In the genomic region with DNA sequence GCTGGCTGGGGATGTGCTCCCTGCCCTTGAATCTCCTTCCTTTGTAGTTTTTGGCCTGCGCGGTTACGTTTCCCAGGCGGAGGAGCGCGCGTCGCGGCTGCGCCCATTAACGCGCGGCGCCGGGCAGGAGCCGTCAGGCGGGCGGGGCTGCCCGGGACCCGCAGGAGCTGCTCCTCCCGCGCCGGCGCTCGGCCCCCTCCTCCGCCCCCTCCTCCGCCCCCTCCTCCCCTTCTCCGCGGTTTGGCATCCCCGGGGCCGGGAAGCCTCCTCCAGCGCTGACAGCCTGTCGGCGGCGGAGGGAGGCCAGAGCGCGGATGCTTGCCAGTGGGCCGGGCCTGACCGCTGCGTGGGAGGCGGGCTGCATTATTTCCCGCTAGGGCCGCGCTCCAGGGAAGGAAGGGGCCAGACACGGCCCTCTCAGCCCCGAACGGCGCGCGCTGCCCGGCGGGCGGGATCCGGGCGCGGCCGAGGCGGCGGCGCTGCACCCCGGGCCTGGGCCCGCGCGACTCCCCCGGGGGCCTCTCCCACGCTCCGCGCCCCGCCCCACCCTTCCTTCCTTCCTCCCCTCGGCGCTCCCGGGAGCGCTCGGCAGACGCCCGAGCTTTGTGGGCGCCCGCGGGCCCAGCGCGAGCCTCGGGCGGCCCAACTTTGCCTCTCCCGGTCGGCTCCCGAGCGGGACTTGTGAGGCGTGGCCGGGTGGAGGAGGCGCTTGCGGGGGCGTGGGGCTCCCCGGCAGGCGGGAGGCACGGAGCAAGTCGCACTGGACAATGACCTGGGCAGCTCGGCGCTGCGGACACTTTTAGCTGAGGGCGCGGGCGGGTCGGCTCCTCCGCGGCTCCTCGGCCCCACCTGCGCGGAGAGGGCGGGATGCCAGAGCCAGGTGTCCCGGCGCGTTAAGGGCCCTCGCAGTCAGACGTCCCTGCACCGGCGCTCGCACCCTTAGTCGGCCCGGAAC, we compare ENCODE assay signal across 8 cellular contexts. TPM values are rescaled to one million over a fixed set of nuclear protein-coding genes. Genes with fewer than 3 reads are reported as not detected.
DNase-seq lines count a peak whose midpoint lies in the region; ATAC-seq, FAIRE-seq and TF ChIP-seq lines count a peak whose summit lies in the region.

DCLK2 (plus strand) TSS at position 405 of the 955 bp plus-strand sequence. CDS start 583 bp downstream, outside the sequence.

- H3K27me3 ChIP-seq in RWPE2 (ENCODE audit: insufficient read depth, poor library complexity, severe bottlenecking), result peaks cover 17% of the 10 kb centered on the region
- H3K27me3 ChIP-seq in skeletal muscle tissue (ENCODE audit: control insufficient read depth in 3 of 3, insufficient read depth in 3 of 3, low read length in 3 of 3), result peaks cover 0 to 8% (median 4%) of the 10 kb centered on the region in 3 donors

- H3K9me3 ChIP-seq in RWPE2 (ENCODE audit: severe bottlenecking) (no peaks in the 10 kb centered on the region), kidney (ENCODE audit: control insufficient read depth in 1 of 2, low read length in 2 of 2) (no peaks in the 10 kb centered on the region), skeletal muscle tissue (ENCODE audit: control insufficient read depth in 3 of 3, low read length in 3 of 3) (no peaks in the 10 kb centered on the region)

- H3K4me3 Mint-ChIP-seq in activated CD4-positive, alpha-beta T cell treated with anti-CD3 and anti-CD28 coated beads, Interleukin-2, amount 10 ng/mL, durations not matched to agents 7 days and 5 days, result peak within 1 kb of the TSS; percentile 57
- peak within 1 kb of the TSS; percentile 85 to 99 (median 88) for H3K4me3 Mint-ChIP-seq in IgD-negative memory B cell

- POLR2A ChIA-PET in activated CD4-positive, alpha-beta T cell treated with anti-CD3 and anti-CD28 coated beads, Interleukin-2, amount 10 ng/mL, durations not matched to agents 7 days and 5 days (lab: Charles Lee), result no interaction called here

- no peaks in the 10 kb centered on the region for H3K9me3 Mint-ChIP-seq in activated CD4-positive, alpha-beta T cell treated with anti-CD3 and anti-CD28 coated beads, Interleukin-2, amount 10 ng/mL, durations not matched to agents 7 days and 5 days
- H3K9me3 Mint-ChIP-seq in IgD-negative memory B cell, result peaks cover 0 to 3% (median 0%) of the 10 kb centered on the region in 3 donors

- H3K4me3 ChIP-seq in RWPE2 (ENCODE audit: severe bottlenecking), result peak within 1 kb of the TSS; percentile 57
- H3K4me3 ChIP-seq in kidney (ENCODE audit: low read length in 2 of 2), result peak within 1 kb of the TSS; percentile 63 to 67
- H3K4me3 ChIP-seq in skeletal muscle tissue (ENCODE audit: low read length in 3 of 3), result peak within 1 kb of the TSS; percentile 45 to 75 (median 69)

- H3K27ac Mint-ChIP-seq in activated CD4-positive, alpha-beta T cell treated with anti-CD3 and anti-CD28 coated beads, Interleukin-2, amount 10 ng/mL, durations not matched to agents 7 days and 5 days, result no peak within 1 kb of the TSS
- H3K27ac Mint-ChIP-seq in IgD-negative memory B cell, result peak within 1 kb of the TSS in 2 of 3 donors; percentile 90 to 93

- no peaks in the 10 kb centered on the region for H3K36me3 ChIP-seq in RWPE2 (ENCODE audit: low read depth)
- no peaks in the 10 kb centered on the region for H3K36me3 ChIP-seq in kidney (ENCODE audit: control insufficient read depth in 1 of 2, insufficient read depth in 2 of 2, low read length in 2 of 2)
- H3K36me3 ChIP-seq in skeletal muscle tissue (ENCODE audit: control insufficient read depth in 3 of 3, insufficient read depth in 3 of 3, low read length in 3 of 3), result no peaks in the 10 kb centered on the region

- ATAC-seq in RWPE2 (ENCODE audit: low read depth), result peak; percentile 68

- H3K36me3 Mint-ChIP-seq in activated CD4-positive, alpha-beta T cell treated with anti-CD3 and anti-CD28 coated beads, Interleukin-2, amount 10 ng/mL, durations not matched to agents 7 days and 5 days (ENCODE audit: low read depth), result no peaks in the 10 kb centered on the region
- no peaks in the 10 kb centered on the region for H3K36me3 Mint-ChIP-seq in IgD-negative memory B cell

- CTCF ChIA-PET in activated CD4-positive, alpha-beta T cell treated with anti-CD3 and anti-CD28 coated beads, Interleukin-2, amount 10 ng/mL, durations not matched to agents 7 days and 5 days (lab: Charles Lee), result no interaction called here

- intact Hi-C loops in kidney (cut with DNase I), result no loop called here

- H3K27ac ChIP-seq in RWPE2 (ENCODE audit: poor library complexity, severe bottlenecking) (no peak within 1 kb of the TSS), cingulate gyrus (ENCODE audit: low read depth, low read length) (peak within 1 kb of the TSS; percentile 79), kidney (ENCODE audit: low read depth in 2 of 2, low read length in 2 of 2) (peak within 1 kb of the TSS; percentile 29 to 44), skeletal muscle tissue (ENCODE audit: low read depth, low read length) (peak within 1 kb of the TSS; percentile 44)

- H3K9ac ChIP-seq in kidney (ENCODE audit: low read length in 2 of 2) (peak within 1 kb of the TSS in 1 of 2 donors; percentile 30), skeletal muscle tissue (ENCODE audit: low read depth in 1 of 3, low read length in 3 of 3) (peak within 1 kb of the TSS; percentile 51 to 70 (median 67))

- H3K27me3 Mint-ChIP-seq in activated CD4-positive, alpha-beta T cell treated with anti-CD3 and anti-CD28 coated beads, Interleukin-2, amount 10 ng/mL, durations not matched to agents 7 days and 5 days, result peaks cover 56% of the 10 kb centered on the region
- peaks cover 23% of the 10 kb centered on the region for H3K27me3 Mint-ChIP-seq in IgD-negative memory B cell

- FAIRE-seq in kidney (lab: Jason Lieb, UNC), result no peak

- no peaks in the 10 kb centered on the region for H3K4me1 Mint-ChIP-seq in activated CD4-positive, alpha-beta T cell treated with anti-CD3 and anti-CD28 coated beads, Interleukin-2, amount 10 ng/mL, durations not matched to agents 7 days and 5 days
- peaks cover 7 to 24% (median 16%) of the 10 kb centered on the region in 3 donors for H3K4me1 Mint-ChIP-seq in IgD-negative memory B cell

- H3K4me1 ChIP-seq in RWPE2 (ENCODE audit: insufficient read depth, poor library complexity, severe bottlenecking) (no peaks in the 10 kb centered on the region), kidney (ENCODE audit: control insufficient read depth in 1 of 2, insufficient read depth in 1 of 2, low read depth in 1 of 2, low read length in 2 of 2) (peaks cover 0 to 6% of the 10 kb centered on the region in 2 donors), skeletal muscle tissue (ENCODE audit: control insufficient read depth in 3 of 3, insufficient read depth in 3 of 3, low read length in 3 of 3) (peaks cover 8 to 11% (median 10%) of the 10 kb centered on the region in 3 donors)

- no peak for TF ChIP-seq CTCF in RWPE2 (IDR thresholded peaks at IDR 0.05; ENCODE audit: poor library complexity, severe bottlenecking)
- TF ChIP-seq CTCF in kidney (IDR thresholded peaks at IDR 0.05; ENCODE audit: borderline replicate concordance, extremely low read depth, insufficient read depth), result no peak

- DNase-seq in activated CD4-positive, alpha-beta T cell treated with anti-CD3 and anti-CD28 coated beads, Interleukin-2, amount 10 ng/mL, durations not matched to agents 7 days and 5 days, result no peak
- DNase-seq in activated CD4-positive, alpha-beta T cell treated with anti-CD3 and anti-CD28 coated beads, Interleukin-2, amount 50 U/mL, for 4 hours, result no peak
- DNase-seq in RWPE2 (ENCODE audit: low spot score) (peak; percentile 52), kidney (peak; percentile 91), GM19240 (ENCODE audit: insufficient read length, low spot score) (no peak)

RNA-seq across cellular contexts. Expression of gene DCLK2, which starts in this region (rescaled TPM):
- total RNA-seq in activated CD4-positive, alpha-beta T cell treated with anti-CD3 and anti-CD28 coated beads, Interleukin-2, amount 10 ng/mL, durations not matched to agents 7 days and 5 days, result not detected
- 2.3 TPM for polyA plus RNA-seq in IgD-negative memory B cell
- total RNA-seq in kidney, result 3.4 TPM
- 2.6 TPM for polyA plus RNA-seq in kidney (ENCODE audit: insufficient read depth, low read depth, low replicate concordance)
- total RNA-seq in skeletal muscle tissue, result 7.3 TPM

Comparison
In these comparisons a context has a peak if more than half of its experiments do, and no peak if none do; other contexts are left out.
1. DNase-seq: peak in RWPE2 (single experiment) and kidney (single experiment); none in activated CD4-positive, alpha-beta T cell treated with anti-CD3 and anti-CD28 coated beads, Interleukin-2, amount 10 ng/mL, durations not matched to agents 7 days and 5 days (single experiment), activated CD4-positive, alpha-beta T cell treated with anti-CD3 and anti-CD28 coated beads, Interleukin-2, amount 50 U/mL, for 4 hours (0 of 2) and GM19240 (single experiment).
2. Peak in every context shown above with its lines, with median percentiles within 50 percentile points of each other: H3K4me3 ChIP-seq.